In the genomic region with DNA sequence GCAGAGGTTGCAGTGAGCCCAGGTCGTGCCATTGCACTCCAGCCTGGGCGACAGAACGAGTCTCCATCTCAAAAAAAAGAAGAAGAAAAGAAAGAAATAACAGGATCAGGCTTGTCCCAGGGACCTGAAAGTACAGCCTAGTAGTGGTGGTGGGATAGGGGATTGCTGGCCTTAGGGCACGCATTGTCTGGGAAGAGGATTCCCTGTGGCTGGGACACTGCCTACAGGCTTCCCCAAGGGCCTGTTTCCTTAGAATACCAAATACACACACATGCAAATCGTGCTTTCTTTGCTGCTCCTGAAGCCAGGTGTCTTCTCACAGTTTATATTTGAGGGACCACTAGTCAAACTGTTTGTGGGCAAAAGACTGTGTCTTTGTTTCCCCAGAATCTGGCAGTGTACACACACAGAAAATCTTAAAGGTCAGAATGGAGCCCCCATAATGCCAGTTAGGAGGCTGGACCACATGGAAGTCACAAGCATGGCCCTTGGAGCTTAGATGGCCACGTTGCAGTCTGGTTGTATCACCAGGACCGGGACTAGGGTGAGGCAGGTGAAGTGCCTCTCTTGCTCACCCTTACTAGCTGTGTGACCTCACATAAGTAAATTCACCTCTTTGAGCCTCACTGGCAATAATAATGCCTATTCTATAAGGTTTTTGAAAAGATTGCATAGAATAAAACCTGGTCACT, we compare ENCODE assay signal across 16 cellular contexts. TPM values are rescaled to one million over a fixed set of nuclear protein-coding genes. Genes with fewer than 3 reads are reported as not detected.
DNase-seq lines count a peak whose midpoint lies in the region; ATAC-seq, FAIRE-seq and TF ChIP-seq lines count a peak whose summit lies in the region.
"Had no signal": no experiment of that assay in that cellular context is flagged by ENCODE, and none has a peak within 500 bp of the region (broad histone marks: within the 10 kb centered on the region; RNA-seq: fewer than 3 reads in every experiment).

No MANE protein-coding gene starts in this region.

- no peak for TF ChIP-seq EP300 in A549 (IDR thresholded peaks at IDR 0.05)
- TF ChIP-seq EP300 in GM12878 (IDR thresholded peaks at IDR 0.05; ENCODE audit: borderline replicate concordance in 1 of 2, control insufficient read depth in 1 of 2, low read depth in 2 of 2, low read length in 2 of 2), result no peak

- no peak for TF ChIP-seq RAD21 in A549 (conservative IDR thresholded peaks at IDR 0.05 in 1 of 2, IDR thresholded peaks at IDR 0.05 in 1 of 2)
- no peak for TF ChIP-seq RAD21 in GM12878 (IDR thresholded peaks at IDR 0.05; ENCODE audit: insufficient read depth, low read depth, low read length)

- H3K4me1 ChIP-seq in A549, result no peaks in the 10 kb centered on the region
- H3K4me1 ChIP-seq in GM12878 (ENCODE audit: control insufficient read depth, insufficient read depth, low read length), result no peaks in the 10 kb centered on the region
- no peaks in the 10 kb centered on the region for H3K4me1 ChIP-seq in mucosa of descending colon (ENCODE audit: low read depth)
- H3K4me1 ChIP-seq: parathyroid adenoma had no signal

- no peaks in the 10 kb centered on the region for H3K79me2 ChIP-seq in GM12878 (ENCODE audit: control insufficient read depth, insufficient read depth, low read length)
- H3K79me2 ChIP-seq: parathyroid adenoma had no signal

- no peaks in the 10 kb centered on the region for H3K9me3 ChIP-seq in A549
- no peaks in the 10 kb centered on the region for H3K9me3 ChIP-seq in GM12878 (replicated peaks; ENCODE audit: control insufficient read depth, insufficient read depth, low read length)
- no peaks in the 10 kb centered on the region for H3K9me3 ChIP-seq in mucosa of descending colon
- H3K9me3 ChIP-seq: esophagus muscularis mucosa had no signal

- H3K4me3 ChIP-seq in A549, result no peak overlapping the region
- no peak overlapping the region for H3K4me3 ChIP-seq in GM12878
- H3K4me3 ChIP-seq in mucosa of descending colon, result no peak overlapping the region
- H3K4me3 ChIP-seq: esophagus muscularis mucosa had no signal

- no peak for FAIRE-seq in A549 (lab: Jason Lieb, UNC)
- no peak for FAIRE-seq in GM12878 (lab: Jason Lieb, UNC)
- FAIRE-seq: frontal cortex, urothelium cell line had no signal

- no peaks in the 10 kb centered on the region for H3K9me3 Mint-ChIP-seq in stimulated activated memory B cell treated with anti-CD40 and anti-IgM and Interleukin-4, amounts not matched to agents 10 μg/mL and 1 μg/mL and 100 μg/mL, for 72 hours
- H3K9me3 Mint-ChIP-seq in activated T-cell treated with anti-CD3 and anti-CD28 coated beads, Interleukin-2, amount 50 U/mL, for 24 hours, result no peaks in the 10 kb centered on the region
- H3K9me3 Mint-ChIP-seq: activated T-cell treated with anti-CD3 and anti-CD28 coated beads, Interleukin-2, amount 50 U/mL, for 72 hours; natural killer cell treated with Interleukin-12 subunit alpha and Interleukin-12 subunit beta and Interleukin-15 and Interleukin-18, amount 100 ng/mL, for 72 hours had no signal

- TF ChIP-seq POLR2A in A549 (IDR thresholded peaks at IDR 0.05; ENCODE audit: low read length) (no peak), GM12878 (IDR thresholded peaks at IDR 0.05; ENCODE audit: low read depth, low read length) (no peak)

- H3K27me3 Mint-ChIP-seq in stimulated activated memory B cell treated with anti-CD40 and anti-IgM and Interleukin-4, amounts not matched to agents 10 μg/mL and 1 μg/mL and 100 μg/mL, for 72 hours, result peaks cover 11% of the 10 kb centered on the region
- H3K27me3 Mint-ChIP-seq in activated T-cell treated with anti-CD3 and anti-CD28 coated beads, Interleukin-2, amount 50 U/mL, for 24 hours, result peaks cover 1% of the 10 kb centered on the region
- H3K27me3 Mint-ChIP-seq: activated naive CD8-positive, alpha-beta T cell had no signal

- TF ChIP-seq CTCF in A549 (IDR thresholded peaks at IDR 0.05), result no peak
- peak; percentile 19 for TF ChIP-seq CTCF in GM10266 (IDR thresholded peaks at IDR 0.05; ENCODE audit: control insufficient read depth, insufficient read depth, low read depth, missing control alignments)
- no peak for TF ChIP-seq CTCF in GM12878 (IDR thresholded peaks at IDR 0.05 in 2 of 3, conservative IDR thresholded peaks at IDR 0.05 in 1 of 3; ENCODE audit: control insufficient read depth in 2 of 3, extremely low read depth in 1 of 3, insufficient read depth in 1 of 3, low read depth in 3 of 3, low read length in 3 of 3)
- no peak for TF ChIP-seq CTCF in mucosa of descending colon (IDR thresholded peaks at IDR 0.05)

- no peak overlapping the region for H3K9ac ChIP-seq in GM12878 (ENCODE audit: control insufficient read depth, insufficient read depth, low read length)
- H3K9ac ChIP-seq: parathyroid adenoma had no signal

- no peaks in the 10 kb centered on the region for H3K36me3 Mint-ChIP-seq in stimulated activated memory B cell treated with anti-CD40 and anti-IgM and Interleukin-4, amounts not matched to agents 10 μg/mL and 1 μg/mL and 100 μg/mL, for 72 hours
- H3K36me3 Mint-ChIP-seq in activated T-cell treated with anti-CD3 and anti-CD28 coated beads, Interleukin-2, amount 50 U/mL, for 24 hours (ENCODE audit: low read depth), result no peaks in the 10 kb centered on the region
- H3K36me3 Mint-ChIP-seq: activated naive CD8-positive, alpha-beta T cell; natural killer cell treated with Interleukin-12 subunit alpha and Interleukin-12 subunit beta and Interleukin-15 and Interleukin-18, amount 100 ng/mL, for 72 hours had no signal

- BruUV-seq in GM12878 (replicated peaks; lab: Mats Ljungman, UMichigan), result no TSS peak

- WGBS in A549 (ENCODE audit: missing lambda C conversion rate), result 49% methylated on average over 7 of the region's 7 CpGs
- 32% methylated on average over 7 of the region's 7 CpGs for WGBS in GM12878 (ENCODE audit: insufficient coverage, insufficient replicate concordance, low lambda C conversion rate, missing lambda C conversion rate)

- H3K4me2 ChIP-seq in A549 (no peak overlapping the region), GM12878 (ENCODE audit: control insufficient read depth, insufficient read depth) (no peak overlapping the region)

- intact Hi-C loops in GM12878 (cut with micrococcal nuclease; ENCODE audit: unreplicated experiment), result loop anchor here (1.0 to 5.0 kb wide), 3 partner anchors 43 to 161 kb away; no protein-coding TSS in a partner anchor
- intact Hi-C loops in mucosa of descending colon (cut with DNase I, micrococcal nuclease), result loop anchor here (2.0 to 5.0 kb wide), 2 partner anchors 44 to 46 kb away; no protein-coding TSS in a partner anchor

- H3K27ac Mint-ChIP-seq in stimulated activated memory B cell treated with anti-CD40 and anti-IgM and Interleukin-4, amounts not matched to agents 10 μg/mL and 1 μg/mL and 100 μg/mL, for 72 hours, result no peak overlapping the region
- no peak overlapping the region for H3K27ac Mint-ChIP-seq in activated T-cell treated with anti-CD3 and anti-CD28 coated beads, Interleukin-2, amount 50 U/mL, for 24 hours
- H3K27ac Mint-ChIP-seq: activated naive CD8-positive, alpha-beta T cell; activated T-cell treated with anti-CD3 and anti-CD28 coated beads, Interleukin-2, amount 50 U/mL, for 72 hours; natural killer cell treated with Interleukin-12 subunit alpha and Interleukin-12 subunit beta and Interleukin-15 and Interleukin-18, amount 100 ng/mL, for 72 hours had no signal

- peaks cover 15% of the 10 kb centered on the region for H3K4me1 Mint-ChIP-seq in stimulated activated memory B cell treated with anti-CD40 and anti-IgM and Interleukin-4, amounts not matched to agents 10 μg/mL and 1 μg/mL and 100 μg/mL, for 72 hours
- H3K4me1 Mint-ChIP-seq in activated T-cell treated with anti-CD3 and anti-CD28 coated beads, Interleukin-2, amount 50 U/mL, for 24 hours (ENCODE audit: low read depth), result peaks cover 3% of the 10 kb centered on the region

- no peak overlapping the region for H2AFZ ChIP-seq in GM12878 (ENCODE audit: control insufficient read depth, low read depth, low read length)

- H3K36me3 ChIP-seq in GM12878 (ENCODE audit: control insufficient read depth in 2 of 2, insufficient read depth in 2 of 2, low read length in 1 of 2), result no peaks in the 10 kb centered on the region
- no peaks in the 10 kb centered on the region for H3K36me3 ChIP-seq in mucosa of descending colon (ENCODE audit: low read depth)
- H3K36me3 ChIP-seq: esophagus muscularis mucosa had no signal

- in situ Hi-C loops in GM12878 (cut with MboI), result loop anchor here (5.0 kb wide), 2 partner anchors 36 to 141 kb away; a partner anchor contains a TSS

- H3K27me3 ChIP-seq in GM12878 (replicated peaks in 1 of 2; ENCODE audit: control insufficient read depth in 2 of 2, insufficient read depth in 2 of 2, low read length in 1 of 2), result no peaks in the 10 kb centered on the region
- H3K27me3 ChIP-seq: esophagus muscularis mucosa had no signal

- no peak overlapping the region for H3K4me3 Mint-ChIP-seq in stimulated activated memory B cell treated with anti-CD40 and anti-IgM and Interleukin-4, amounts not matched to agents 10 μg/mL and 1 μg/mL and 100 μg/mL, for 72 hours
- H3K4me3 Mint-ChIP-seq in activated T-cell treated with anti-CD3 and anti-CD28 coated beads, Interleukin-2, amount 50 U/mL, for 24 hours, result no peak overlapping the region
- H3K4me3 Mint-ChIP-seq: activated naive CD8-positive, alpha-beta T cell; activated T-cell treated with anti-CD3 and anti-CD28 coated beads, Interleukin-2, amount 50 U/mL, for 72 hours; natural killer cell treated with Interleukin-12 subunit alpha and Interleukin-12 subunit beta and Interleukin-15 and Interleukin-18, amount 100 ng/mL, for 72 hours had no signal

- peak; percentile 55 to 70; a peak in 5 of 6 replicates for ATAC-seq in A549
- ATAC-seq in GM12878, result peak; percentile 26; the same call in 2 of the 3 replicates
- ATAC-seq in mucosa of descending colon, result peak; percentile 6
- no peak for ATAC-seq in stimulated activated memory B cell treated with anti-CD40 and anti-IgM and Interleukin-4, amounts not matched to agents 10 μg/mL and 1 μg/mL and 100 μg/mL, for 72 hours

- SMC1A ChIA-PET in GM12878 (lab: Charles Lee; ENCODE audit: uncharacterized antibody, unreplicated experiment), result interaction anchor here (0.6 to 10.7 kb wide), 32 partner anchors 10 to 1316 kb away, joined by 3 to 258 read pairs (median 4); a partner anchor contains a TSS

- RAD21 ChIA-PET in GM12878 (lab: Charles Lee; ENCODE audit: unreplicated experiment), result interaction anchor here (0.8 to 10.8 kb wide), 27 partner anchors 10 to 275 kb away, joined by 3 to 272 read pairs (median 4); a partner anchor contains a TSS

- DNase-seq in A549 (ENCODE audit: low read depth in 1 of 2, low spot score in 1 of 2), result no peak
- DNase-seq in GM10266 (ENCODE audit: extremely low spot score), result no peak
- DNase-seq in GM12878 (ENCODE audit: low read depth, low spot score), result no peak
- DNase-seq in mucosa of descending colon, result no peak
- DNase-seq in activated naive CD4-positive, alpha-beta T cell (lab: John Stamatoyannopoulos, UW), result no peak
- no peak for DNase-seq in activated gamma-delta T cell treated with Interleukin-2 at 50 U/mL for 16 hours
- no peak for DNase-seq in activated T-cell treated with anti-CD3 and anti-CD28 coated beads, Interleukin-2, amount 50 U/mL, for 24 hours

- H3K27ac ChIP-seq in A549 (no peak overlapping the region), GM12878 (ENCODE audit: control insufficient read depth, insufficient read depth) (no peak overlapping the region)
- H3K27ac ChIP-seq: C4-2B, parathyroid adenoma had no signal

- CTCF ChIA-PET in A549 (lab: Yijun Ruan, JAX) (interaction anchor here (0.6 to 6.6 kb wide), 43 partner anchors 8 to 520 kb away, joined by 3 to 101 read pairs (median 5); a partner anchor contains a TSS), GM12878 (lab: Yijun Ruan, JAX) (interaction anchor here (0.6 to 11.8 kb wide), 50 partner anchors 8 to 362 kb away, joined by 3 to 784 read pairs (median 4); a partner anchor contains a TSS)

- POLR2A ChIA-PET in A549 (lab: Yijun Ruan, JAX), result interaction anchor here (0.6 to 1.5 kb wide), 5 partner anchors 12 to 195 kb away, joined by 3 to 7 read pairs (median 3); a partner anchor contains a TSS
- POLR2A ChIA-PET in GM12878 (lab: Charles Lee), result interaction anchor here (0.6 to 2.9 kb wide), 5 partner anchors 18 to 141 kb away, joined by 3 to 30 read pairs (median 5); no protein-coding TSS in a partner anchor

- no peaks in the 10 kb centered on the region for H4K20me1 ChIP-seq in GM12878 (ENCODE audit: control insufficient read depth, insufficient read depth)

RNA-seq across cellular contexts. Expression of a gene that starts 12.7 kb away (rescaled TPM):
- polyA plus RNA-seq in A549 (2011; rRNA removed), result 5.2 and 5.6 TPM in 2 replicates
- polyA plus RNA-seq in A549 (2012; cell fraction: cytosol; rRNA removed), result 4.3 and 5.6 TPM in 2 replicates
- 19.5 and 21.2 TPM in 2 replicates for polyA plus RNA-seq in A549 (2012; cell fraction: nucleus; rRNA removed)
- polyA plus RNA-seq in A549 (2017; fragmentation: RNase III; extraction: RNeasy Plus Mini Kit Qiagen cat#74134 plus additional on column Dnase treatment), result 3.9 to 4.9 TPM (median 4.0 TPM) in 3 replicates
- 10.3 and 10.7 TPM in 2 replicates for polyA minus RNA-seq in A549 (2011; rRNA and poly(A)+ RNA removed)
- not detected in 2 replicates for total RNA-seq in GM12878 (2013; cell fraction: nucleolus; rRNA removed)
- 0.44 and 0.56 TPM in 2 replicates for total RNA-seq in GM12878 (2014; rRNA removed)
- 0.13 and 0.18 TPM in 2 replicates for total RNA-seq in GM12878 (2014; rRNA removed; fragmentation: Illumina TruSeq; extraction: Trizol)
- total RNA-seq in GM12878 (2021), result 0.66 and 0.92 TPM in 2 replicates
- polyA plus RNA-seq in GM12878 (2011; ENCODE audit: low read depth), result not detected
- 0.04 TPM in 1 of 2 replicates, not detected in the other for polyA plus RNA-seq in GM12878 (2011; rRNA removed)
- 0.03 TPM in 2 replicates for polyA plus RNA-seq in GM12878 (2011; cell fraction: cytosol; rRNA removed)
- polyA plus RNA-seq in GM12878 (2011; cell fraction: nucleus; rRNA removed), result 0.24 and 0.29 TPM in 2 replicates
- polyA plus RNA-seq in GM12878 (2012), result not detected in 2 replicates
- polyA plus RNA-seq in GM12878 (2014; fragmentation: Illumina TruSeq; extraction: Trizol), result 0.34 and 0.76 TPM in 2 replicates
- under 1 TPM in 1 of 2 experiments, not detected in 1; 0.07 TPM for polyA plus RNA-seq in GM12878 (2014; fragmentation: Nextera tagmentation; extraction: Ambion mirVana)
- polyA plus RNA-seq in GM12878 (2014; rRNA removed), result 0.44 and 0.65 TPM in 2 replicates
- polyA plus RNA-seq in GM12878 (2016; fragmentation: Nextera tagmentation; extraction: Ambion mirVana), result under 1 TPM; 0.33 to 0.34 TPM
- polyA minus RNA-seq in GM12878 (2011; rRNA and poly(A)+ RNA removed), result not detected in 2 replicates
- polyA minus RNA-seq in GM12878 (2011; cell fraction: cytosol; rRNA and poly(A)+ RNA removed), result not detected in 2 replicates
- polyA minus RNA-seq in GM12878 (2011; cell fraction: nucleus; rRNA and poly(A)+ RNA removed), result not detected in 2 replicates
- 10 to 100 TPM; 31.2 to 38.8 (median 37.8) TPM for total RNA-seq in mucosa of descending colon
- total RNA-seq: natural killer cell treated with Interleukin-12 subunit alpha and Interleukin-12 subunit beta and Interleukin-15 and Interleukin-18, amount 100 ng/mL, for 72 hours had no signal

RNA-seq across cellular contexts. Expression of a gene that starts 34.4 kb away (rescaled TPM):
- polyA plus RNA-seq in A549 (2011; rRNA removed) (0.90 and 1.6 TPM in 2 replicates), A549 (2017; fragmentation: RNase III; extraction: RNeasy Plus Mini Kit Qiagen cat#74134 plus additional on column Dnase treatment) (3.4 to 3.9 TPM (median 3.4 TPM) in 3 replicates), GM12878 (2011; rRNA removed) (2.3 and 3.8 TPM in 2 replicates), GM12878 (2014; fragmentation: Illumina TruSeq; extraction: Trizol) (9.0 and 14.5 TPM in 2 replicates), GM12878 (2014; fragmentation: Nextera tagmentation; extraction: Ambion mirVana) (1 to 10 TPM; 4.3 to 4.6 TPM), GM12878 (2014; rRNA removed) (10.4 and 12.2 TPM in 2 replicates), GM12878 (2016; fragmentation: Nextera tagmentation; extraction: Ambion mirVana) (10 to 100 TPM; 17.5 to 18.0 TPM)
- 1.8 and 2.4 TPM in 2 replicates for polyA plus RNA-seq in A549 (2012; cell fraction: cytosol; rRNA removed)
- 6.3 and 9.0 TPM in 2 replicates for polyA plus RNA-seq in A549 (2012; cell fraction: nucleus; rRNA removed)
- 3.0 and 3.3 TPM in 2 replicates for polyA minus RNA-seq in A549 (2011; rRNA and poly(A)+ RNA removed)
- total RNA-seq in GM12878 (2013; cell fraction: nucleolus; rRNA removed), result 14.2 and 14.7 TPM in 2 replicates
- total RNA-seq in GM12878 (2014; rRNA removed) (23.7 and 24.6 TPM in 2 replicates), GM12878 (2014; rRNA removed; fragmentation: Illumina TruSeq; extraction: Trizol) (13.4 and 14.7 TPM in 2 replicates), GM12878 (2021) (24.0 and 27.2 TPM in 2 replicates), mucosa of descending colon (10 to 100 TPM in 2 of 3 donors, 1 to 10 TPM in 1; 8.6 to 18.0 (median 14.5) TPM)
- 3.7 TPM for polyA plus RNA-seq in GM12878 (2011; ENCODE audit: low read depth)
- 5.3 and 5.9 TPM in 2 replicates for polyA plus RNA-seq in GM12878 (2011; cell fraction: cytosol; rRNA removed)
- 6.6 and 13.6 TPM in 2 replicates for polyA plus RNA-seq in GM12878 (2011; cell fraction: nucleus; rRNA removed)
- 3.7 and 5.5 TPM in 2 replicates for polyA plus RNA-seq in GM12878 (2012)
- 6.4 and 10.4 TPM in 2 replicates for polyA minus RNA-seq in GM12878 (2011; rRNA and poly(A)+ RNA removed)
- 4.5 and 6.9 TPM in 2 replicates for polyA minus RNA-seq in GM12878 (2011; cell fraction: cytosol; rRNA and poly(A)+ RNA removed)
- polyA minus RNA-seq in GM12878 (2011; cell fraction: nucleus; rRNA and poly(A)+ RNA removed), result 4.4 and 8.8 TPM in 2 replicates

Comparison
In these comparisons a context has a peak if more than half of its experiments do, and no peak if none do; other contexts are left out.
1. RNA of a gene that starts 12.7 kb away (total RNA-seq): 31.2 to 38.8 TPM in mucosa of descending colon; 0.13 to 0.92 TPM in GM12878; every median in the first group is over 10 times any median in the second.